1 cellular context compared by ENCODE assay signal in the genomic region with DNA sequence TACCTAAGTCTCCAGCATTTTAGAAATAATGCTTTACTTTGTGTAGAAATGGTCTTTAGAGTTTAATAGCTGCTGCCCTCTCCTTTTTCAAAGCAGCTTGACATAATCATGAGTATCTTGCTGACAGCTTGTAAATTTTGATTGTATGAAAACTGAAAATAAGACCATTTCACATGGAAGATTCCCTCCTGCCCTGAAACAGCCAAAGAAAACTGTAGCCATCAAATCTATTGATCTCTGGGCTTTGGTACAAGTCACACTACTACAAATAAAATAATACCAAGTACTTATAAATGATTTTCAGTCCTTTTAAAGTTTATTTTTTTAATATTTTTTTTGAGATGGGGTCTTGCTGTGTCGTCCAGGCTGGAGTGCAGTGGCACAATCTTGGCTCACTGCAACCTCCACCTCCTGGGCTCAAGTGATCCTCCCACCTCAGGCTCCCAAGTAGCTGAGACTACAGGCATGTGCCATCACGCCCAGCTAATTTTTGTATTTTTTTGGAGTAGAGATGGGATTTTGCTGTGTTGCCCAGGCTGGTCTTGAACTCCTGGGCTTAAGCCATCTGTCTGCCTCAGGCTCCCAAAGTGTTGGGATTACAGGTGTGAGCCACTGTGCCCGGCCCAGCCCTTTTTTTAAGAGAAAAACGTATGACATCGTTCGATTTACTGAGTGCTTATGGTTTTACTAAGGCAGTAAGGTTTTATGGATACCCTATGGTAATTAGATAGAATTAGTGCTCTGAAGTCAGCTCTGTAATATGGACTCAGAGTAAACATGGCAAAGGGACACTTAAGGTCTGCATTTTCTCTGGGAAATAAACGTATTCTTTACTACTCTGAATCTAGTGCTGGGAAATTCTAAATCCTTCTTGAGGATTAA.
A peak's percentile ranks its signal among the peaks of the same experiment; 100 is the strongest.
TF ChIP-seq lines count a peak whose summit lies in the region.

No MANE protein-coding gene starts in this region.

TF ChIP-seq in HEK293, 187 proteins besides CTCF, POLR2A, EP300 and RAD21 (continued from another document and continues in another):
- TF ChIP-seq ZBTB21 (tag by site-specific recombination; IDR thresholded peaks at IDR 0.05) (no peak), YY1 (tag by site-specific recombination; IDR thresholded peaks at IDR 0.05) (no peak), ZNF692 (tag by site-specific recombination; IDR thresholded peaks at IDR 0.05) (no peak), ZNF140 (tag by site-specific recombination; IDR thresholded peaks at IDR 0.05) (no peak), ZBTB8A (tag by site-specific recombination; IDR thresholded peaks at IDR 0.05) (no peak; the same call in 1 of the 2 replicates), ZNF843 (tag by site-specific recombination; IDR thresholded peaks at IDR 0.05) (no peak), ZNF121 (tag by site-specific recombination; IDR thresholded peaks at IDR 0.05) (peak; percentile 99), KLF9 (tag by site-specific recombination; IDR thresholded peaks at IDR 0.05; ENCODE audit: low read depth) (0 out of 2 replicates have a peak, but pooled peaks have one; percentile 18), ZBTB17 (tag by site-specific recombination; IDR thresholded peaks at IDR 0.05) (0 out of 2 replicates have a peak, but pooled peaks have one; percentile 33), ZNF677 (tag by site-specific recombination; IDR thresholded peaks at IDR 0.05) (no peak), ZNF555 (tag by site-specific recombination; conservative IDR thresholded peaks at IDR 0.05) (no peak), ZNF266 (tag by site-specific recombination; IDR thresholded peaks at IDR 0.05; ENCODE audit: low read depth) (no peak), ZNF133 (tag by site-specific recombination; IDR thresholded peaks at IDR 0.05) (no peak), ZNF514 (tag by site-specific recombination; IDR thresholded peaks at IDR 0.05) (no peak), REPIN1 (tag by site-specific recombination; IDR thresholded peaks at IDR 0.05; ENCODE audit: low read depth) (no peak), ZNF274 (IDR thresholded peaks at IDR 0.05; ENCODE audit: low read length) (no peak), ZNF274 (tag by site-specific recombination; IDR thresholded peaks at IDR 0.05; ENCODE audit: borderline replicate concordance) (no peak), GLI2 (tag by site-specific recombination; IDR thresholded peaks at IDR 0.05; ENCODE audit: borderline replicate concordance, low read depth) (no peak), SP2 (tag by site-specific recombination; IDR thresholded peaks at IDR 0.05) (no peak), ZEB2 (tag by site-specific recombination; IDR thresholded peaks at IDR 0.05) (no peak), ZNF239 (tag by site-specific recombination; IDR thresholded peaks at IDR 0.05) (no peak), ZNF324 (tag by site-specific recombination; IDR thresholded peaks at IDR 0.05) (no peak), ZNF76 (tag by site-specific recombination; IDR thresholded peaks at IDR 0.05; ENCODE audit: borderline replicate concordance, low read depth) (no peak), SCRT1 (tag by site-specific recombination; IDR thresholded peaks at IDR 0.05; ENCODE audit: borderline replicate concordance) (peak; percentile 60; the same call in 1 of the 2 replicates), KLF17 (tag by site-specific recombination; IDR thresholded peaks at IDR 0.05) (no peak)
- TF ChIP-seq, protein P1, sequence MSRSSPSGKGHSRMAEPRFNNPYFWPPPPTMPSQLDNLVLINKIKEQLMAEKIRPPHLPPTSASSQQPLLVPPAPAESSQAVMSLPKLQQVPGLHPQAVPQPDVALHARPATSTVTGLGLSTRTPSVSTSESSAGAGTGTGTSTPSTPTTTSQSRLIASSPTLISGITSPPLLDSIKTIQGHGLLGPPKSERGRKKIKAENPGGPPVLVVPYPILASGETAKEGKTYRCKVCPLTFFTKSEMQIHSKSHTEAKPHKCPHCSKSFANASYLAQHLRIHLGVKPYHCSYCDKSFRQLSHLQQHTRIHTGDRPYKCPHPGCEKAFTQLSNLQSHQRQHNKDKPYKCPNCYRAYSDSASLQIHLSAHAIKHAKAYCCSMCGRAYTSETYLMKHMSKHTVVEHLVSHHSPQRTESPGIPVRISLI (tag by site-specific recombination; IDR thresholded peaks at IDR 0.05): 0 out of 2 replicates have a peak, but pooled peaks have one; percentile 58
- TF ChIP-seq, protein P2, sequence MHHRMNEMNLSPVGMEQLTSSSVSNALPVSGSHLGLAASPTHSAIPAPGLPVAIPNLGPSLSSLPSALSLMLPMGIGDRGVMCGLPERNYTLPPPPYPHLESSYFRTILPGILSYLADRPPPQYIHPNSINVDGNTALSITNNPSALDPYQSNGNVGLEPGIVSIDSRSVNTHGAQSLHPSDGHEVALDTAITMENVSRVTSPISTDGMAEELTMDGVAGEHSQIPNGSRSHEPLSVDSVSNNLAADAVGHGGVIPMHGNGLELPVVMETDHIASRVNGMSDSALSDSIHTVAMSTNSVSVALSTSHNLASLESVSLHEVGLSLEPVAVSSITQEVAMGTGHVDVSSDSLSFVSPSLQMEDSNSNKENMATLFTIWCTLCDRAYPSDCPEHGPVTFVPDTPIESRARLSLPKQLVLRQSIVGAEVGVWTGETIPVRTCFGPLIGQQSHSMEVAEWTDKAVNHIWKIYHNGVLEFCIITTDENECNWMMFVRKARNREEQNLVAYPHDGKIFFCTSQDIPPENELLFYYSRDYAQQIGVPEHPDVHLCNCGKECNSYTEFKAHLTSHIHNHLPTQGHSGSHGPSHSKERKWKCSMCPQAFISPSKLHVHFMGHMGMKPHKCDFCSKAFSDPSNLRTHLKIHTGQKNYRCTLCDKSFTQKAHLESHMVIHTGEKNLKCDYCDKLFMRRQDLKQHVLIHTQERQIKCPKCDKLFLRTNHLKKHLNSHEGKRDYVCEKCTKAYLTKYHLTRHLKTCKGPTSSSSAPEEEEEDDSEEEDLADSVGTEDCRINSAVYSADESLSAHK (tag by site-specific recombination; IDR thresholded peaks at IDR 0.05): no peak
- TF ChIP-seq, protein P3, sequence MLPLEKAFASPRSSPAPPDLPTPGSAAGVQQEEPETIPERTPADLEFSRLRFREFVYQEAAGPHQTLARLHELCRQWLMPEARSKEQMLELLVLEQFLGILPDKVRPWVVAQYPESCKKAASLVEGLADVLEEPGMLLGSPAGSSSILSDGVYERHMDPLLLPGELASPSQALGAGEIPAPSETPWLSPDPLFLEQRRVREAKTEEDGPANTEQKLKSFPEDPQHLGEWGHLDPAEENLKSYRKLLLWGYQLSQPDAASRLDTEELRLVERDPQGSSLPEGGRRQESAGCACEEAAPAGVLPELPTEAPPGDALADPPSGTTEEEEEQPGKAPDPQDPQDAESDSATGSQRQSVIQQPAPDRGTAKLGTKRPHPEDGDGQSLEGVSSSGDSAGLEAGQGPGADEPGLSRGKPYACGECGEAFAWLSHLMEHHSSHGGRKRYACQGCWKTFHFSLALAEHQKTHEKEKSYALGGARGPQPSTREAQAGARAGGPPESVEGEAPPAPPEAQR (tag by site-specific recombination; IDR thresholded peaks at IDR 0.05): no peak
- TF ChIP-seq, protein P4, sequence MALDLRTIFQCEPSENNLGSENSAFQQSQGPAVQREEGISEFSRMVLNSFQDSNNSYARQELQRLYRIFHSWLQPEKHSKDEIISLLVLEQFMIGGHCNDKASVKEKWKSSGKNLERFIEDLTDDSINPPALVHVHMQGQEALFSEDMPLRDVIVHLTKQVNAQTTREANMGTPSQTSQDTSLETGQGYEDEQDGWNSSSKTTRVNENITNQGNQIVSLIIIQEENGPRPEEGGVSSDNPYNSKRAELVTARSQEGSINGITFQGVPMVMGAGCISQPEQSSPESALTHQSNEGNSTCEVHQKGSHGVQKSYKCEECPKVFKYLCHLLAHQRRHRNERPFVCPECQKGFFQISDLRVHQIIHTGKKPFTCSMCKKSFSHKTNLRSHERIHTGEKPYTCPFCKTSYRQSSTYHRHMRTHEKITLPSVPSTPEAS (tag by site-specific recombination; IDR thresholded peaks at IDR 0.05): no peak
- TF ChIP-seq, protein P5, sequence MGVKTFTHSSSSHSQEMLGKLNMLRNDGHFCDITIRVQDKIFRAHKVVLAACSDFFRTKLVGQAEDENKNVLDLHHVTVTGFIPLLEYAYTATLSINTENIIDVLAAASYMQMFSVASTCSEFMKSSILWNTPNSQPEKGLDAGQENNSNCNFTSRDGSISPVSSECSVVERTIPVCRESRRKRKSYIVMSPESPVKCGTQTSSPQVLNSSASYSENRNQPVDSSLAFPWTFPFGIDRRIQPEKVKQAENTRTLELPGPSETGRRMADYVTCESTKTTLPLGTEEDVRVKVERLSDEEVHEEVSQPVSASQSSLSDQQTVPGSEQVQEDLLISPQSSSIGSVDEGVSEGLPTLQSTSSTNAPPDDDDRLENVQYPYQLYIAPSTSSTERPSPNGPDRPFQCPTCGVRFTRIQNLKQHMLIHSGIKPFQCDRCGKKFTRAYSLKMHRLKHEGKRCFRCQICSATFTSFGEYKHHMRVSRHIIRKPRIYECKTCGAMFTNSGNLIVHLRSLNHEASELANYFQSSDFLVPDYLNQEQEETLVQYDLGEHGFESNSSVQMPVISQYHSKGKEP (tag by site-specific recombination; IDR thresholded peaks at IDR 0.05): peak; percentile 12; the same call in 1 of the 2 replicates
- TF ChIP-seq, protein P6, sequence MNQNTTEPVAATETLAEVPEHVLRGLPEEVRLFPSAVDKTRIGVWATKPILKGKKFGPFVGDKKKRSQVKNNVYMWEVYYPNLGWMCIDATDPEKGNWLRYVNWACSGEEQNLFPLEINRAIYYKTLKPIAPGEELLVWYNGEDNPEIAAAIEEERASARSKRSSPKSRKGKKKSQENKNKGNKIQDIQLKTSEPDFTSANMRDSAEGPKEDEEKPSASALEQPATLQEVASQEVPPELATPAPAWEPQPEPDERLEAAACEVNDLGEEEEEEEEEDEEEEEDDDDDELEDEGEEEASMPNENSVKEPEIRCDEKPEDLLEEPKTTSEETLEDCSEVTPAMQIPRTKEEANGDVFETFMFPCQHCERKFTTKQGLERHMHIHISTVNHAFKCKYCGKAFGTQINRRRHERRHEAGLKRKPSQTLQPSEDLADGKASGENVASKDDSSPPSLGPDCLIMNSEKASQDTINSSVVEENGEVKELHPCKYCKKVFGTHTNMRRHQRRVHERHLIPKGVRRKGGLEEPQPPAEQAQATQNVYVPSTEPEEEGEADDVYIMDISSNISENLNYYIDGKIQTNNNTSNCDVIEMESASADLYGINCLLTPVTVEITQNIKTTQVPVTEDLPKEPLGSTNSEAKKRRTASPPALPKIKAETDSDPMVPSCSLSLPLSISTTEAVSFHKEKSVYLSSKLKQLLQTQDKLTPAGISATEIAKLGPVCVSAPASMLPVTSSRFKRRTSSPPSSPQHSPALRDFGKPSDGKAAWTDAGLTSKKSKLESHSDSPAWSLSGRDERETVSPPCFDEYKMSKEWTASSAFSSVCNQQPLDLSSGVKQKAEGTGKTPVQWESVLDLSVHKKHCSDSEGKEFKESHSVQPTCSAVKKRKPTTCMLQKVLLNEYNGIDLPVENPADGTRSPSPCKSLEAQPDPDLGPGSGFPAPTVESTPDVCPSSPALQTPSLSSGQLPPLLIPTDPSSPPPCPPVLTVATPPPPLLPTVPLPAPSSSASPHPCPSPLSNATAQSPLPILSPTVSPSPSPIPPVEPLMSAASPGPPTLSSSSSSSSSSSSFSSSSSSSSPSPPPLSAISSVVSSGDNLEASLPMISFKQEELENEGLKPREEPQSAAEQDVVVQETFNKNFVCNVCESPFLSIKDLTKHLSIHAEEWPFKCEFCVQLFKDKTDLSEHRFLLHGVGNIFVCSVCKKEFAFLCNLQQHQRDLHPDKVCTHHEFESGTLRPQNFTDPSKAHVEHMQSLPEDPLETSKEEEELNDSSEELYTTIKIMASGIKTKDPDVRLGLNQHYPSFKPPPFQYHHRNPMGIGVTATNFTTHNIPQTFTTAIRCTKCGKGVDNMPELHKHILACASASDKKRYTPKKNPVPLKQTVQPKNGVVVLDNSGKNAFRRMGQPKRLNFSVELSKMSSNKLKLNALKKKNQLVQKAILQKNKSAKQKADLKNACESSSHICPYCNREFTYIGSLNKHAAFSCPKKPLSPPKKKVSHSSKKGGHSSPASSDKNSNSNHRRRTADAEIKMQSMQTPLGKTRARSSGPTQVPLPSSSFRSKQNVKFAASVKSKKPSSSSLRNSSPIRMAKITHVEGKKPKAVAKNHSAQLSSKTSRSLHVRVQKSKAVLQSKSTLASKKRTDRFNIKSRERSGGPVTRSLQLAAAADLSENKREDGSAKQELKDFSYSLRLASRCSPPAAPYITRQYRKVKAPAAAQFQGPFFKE (tag by site-specific recombination; IDR thresholded peaks at IDR 0.05; ENCODE audit: borderline replicate concordance): no peak
- TF ChIP-seq, protein P7, sequence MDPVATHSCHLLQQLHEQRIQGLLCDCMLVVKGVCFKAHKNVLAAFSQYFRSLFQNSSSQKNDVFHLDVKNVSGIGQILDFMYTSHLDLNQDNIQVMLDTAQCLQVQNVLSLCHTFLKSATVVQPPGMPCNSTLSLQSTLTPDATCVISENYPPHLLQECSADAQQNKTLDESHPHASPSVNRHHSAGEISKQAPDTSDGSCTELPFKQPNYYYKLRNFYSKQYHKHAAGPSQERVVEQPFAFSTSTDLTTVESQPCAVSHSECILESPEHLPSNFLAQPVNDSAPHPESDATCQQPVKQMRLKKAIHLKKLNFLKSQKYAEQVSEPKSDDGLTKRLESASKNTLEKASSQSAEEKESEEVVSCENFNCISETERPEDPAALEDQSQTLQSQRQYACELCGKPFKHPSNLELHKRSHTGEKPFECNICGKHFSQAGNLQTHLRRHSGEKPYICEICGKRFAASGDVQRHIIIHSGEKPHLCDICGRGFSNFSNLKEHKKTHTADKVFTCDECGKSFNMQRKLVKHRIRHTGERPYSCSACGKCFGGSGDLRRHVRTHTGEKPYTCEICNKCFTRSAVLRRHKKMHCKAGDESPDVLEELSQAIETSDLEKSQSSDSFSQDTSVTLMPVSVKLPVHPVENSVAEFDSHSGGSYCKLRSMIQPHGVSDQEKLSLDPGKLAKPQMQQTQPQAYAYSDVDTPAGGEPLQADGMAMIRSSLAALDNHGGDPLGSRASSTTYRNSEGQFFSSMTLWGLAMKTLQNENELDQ (tag by site-specific recombination; IDR thresholded peaks at IDR 0.05; ENCODE audit: low read depth): no peak
